30 cellular contexts compared by ENCODE assay signal in the genomic region with DNA sequence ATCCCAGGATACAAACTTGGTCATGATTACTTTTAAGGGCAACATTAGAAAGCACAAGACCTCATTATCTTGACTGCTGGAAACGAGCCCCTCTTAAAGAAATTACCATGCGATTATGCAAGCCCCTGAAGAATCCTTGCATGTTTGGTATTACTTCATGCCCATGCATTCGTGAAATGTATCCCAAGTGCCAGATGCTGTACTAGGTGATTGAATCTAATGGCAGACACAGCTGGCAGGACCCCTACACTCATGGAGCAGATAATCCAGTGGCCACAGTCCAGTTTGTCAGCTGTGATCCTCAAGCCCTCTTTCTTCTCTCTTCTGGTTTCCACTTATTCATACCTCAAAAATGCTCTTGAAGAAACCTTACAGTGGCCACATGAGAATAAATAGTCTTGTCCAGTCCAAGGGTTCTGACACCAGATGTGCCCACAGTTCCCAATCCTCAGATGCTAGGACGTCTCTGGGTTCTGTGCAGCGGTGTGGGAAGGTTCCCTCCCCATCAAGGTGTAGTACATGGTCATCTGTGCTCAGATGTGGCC.
"Had no signal": no experiment of that assay in that cellular context is flagged by ENCODE, and none has a peak within 500 bp of the region (broad histone marks: within the 10 kb centered on the region; RNA-seq: fewer than 3 reads in every experiment).

No MANE protein-coding gene starts in this region.

- H3K36me3 ChIP-seq: brain microvascular endothelial cell, MG63, Peyer's patch, SJCRH30 had no signal

- H3K27me3 ChIP-seq: Peyer's patch, SJCRH30 had no signal

- H3K9me3 Mint-ChIP-seq: activated naive CD4-positive, alpha-beta T cell treated with anti-CD3 and anti-CD28 coated beads, Interleukin-2, amount 50 U/mL, for 24 hours; activated naive CD8-positive, alpha-beta T cell treated with anti-CD3 and anti-CD28 coated beads, Interleukin-2, amount 50 U/mL, for 24 hours; activated T-cell treated with anti-CD3 and anti-CD28 coated beads, Interleukin-2, amount 50 U/mL, for 24 hours; activated T-helper 1 cell treated with anti-CD3 and anti-CD28 coated beads, Interleukin-12 subunit alpha, Interleukin-12 subunit beta, Interleukin-2, Interleukin-4 antibody, amounts not matched to agents 30 ng/mL and 10 ng/mL and 1 ng/mL, durations not matched to agents 14 hours and 24 hours and 36 hours; T-helper 1 cell treated with Interleukin-12 subunit alpha and Interleukin-12 subunit beta and Interleukin-4 antibody, amounts not matched to agents 30 μg/mL and 1 μg/mL, for 36 hours; WTC11 had no signal

- ATAC-seq: activated CD8-positive, alpha-beta memory T cell treated with anti-CD3 and anti-CD28 coated beads, Interleukin-2, amount 10 ng/mL, durations not matched to agents 7 days and 5 days; activated naive CD8-positive, alpha-beta T cell treated with anti-CD3 and anti-CD28 coated beads, Interleukin-2, amount 50 U/mL, for 24 hours; SK-N-SH treated with all-trans-retinoic acid at 6 μM for 48 hours; WTC11 had no signal

- DNase-seq: activated CD4-positive, alpha-beta T cell treated with anti-CD3 and anti-CD28 coated beads for 48 hours; activated CD4-positive, alpha-beta T cell treated with anti-CD3 and anti-CD28 coated beads, Interleukin-2, amount 50 U/mL, for 48 hours; activated CD4-positive, CD25-positive, alpha-beta regulatory T cell treated with anti-CD3 and anti-CD28 coated beads, Interleukin-2, amount 50 U/mL, for 72 hours; activated CD8-positive, alpha-beta memory T cell treated with anti-CD3 and anti-CD28 coated beads, Interleukin-2, amount 10 ng/mL, durations not matched to agents 7 days and 5 days; activated effector memory CD4-positive, alpha-beta T cell treated with Interleukin-2 at 50 U/mL for 16 hours; activated naive CD4-positive, alpha-beta T cell; activated naive CD8-positive, alpha-beta T cell treated with anti-CD3 and anti-CD28 coated beads, Interleukin-2, amount 50 U/mL, for 24 hours; activated T-cell treated with anti-CD3 and anti-CD28 coated beads, Interleukin-2, amount 50 U/mL, for 24 hours; amygdala; brain microvascular endothelial cell; MG63; MV-4-11; NCI-H1092 treated with DMSO at 0.1 percent for 48 hours; NCI-H1417 treated with DMSO at 0.1 percent for 48 hours; NCI-H1694 treated with DMSO at 0.1 percent for 48 hours; NCI-H2029 treated with DMSO at 0.1 percent for 48 hours; NCI-H345; NCI-H510A; NCI-H69; NK-92 treated with Interleukin-12 subunit alpha and Interleukin-12 subunit beta, amount 100 ng/mL, for 24 hours; OCI-M1; Peyer's patch; Right ventricle myocardium superior; SJCRH30 had no signal

- H3K4me3 Mint-ChIP-seq: activated CD8-positive, alpha-beta memory T cell treated with anti-CD3 and anti-CD28 coated beads, Interleukin-2, amount 10 ng/mL, durations not matched to agents 7 days and 5 days; activated naive CD4-positive, alpha-beta T cell treated with anti-CD3 and anti-CD28 coated beads, Interleukin-2, amount 50 U/mL, for 24 hours; activated naive CD8-positive, alpha-beta T cell treated with anti-CD3 and anti-CD28 coated beads, Interleukin-2, amount 50 U/mL, for 24 hours; activated T-cell treated with anti-CD3 and anti-CD28 coated beads, Interleukin-2, amount 50 U/mL, for 24 hours; activated T-helper 1 cell treated with anti-CD3 and anti-CD28 coated beads, Interleukin-12 subunit alpha, Interleukin-12 subunit beta, Interleukin-2, Interleukin-4 antibody, amounts not matched to agents 30 ng/mL and 10 ng/mL and 1 ng/mL, durations not matched to agents 14 hours and 24 hours and 36 hours; T-helper 1 cell treated with Interleukin-12 subunit alpha and Interleukin-12 subunit beta and Interleukin-4 antibody, amounts not matched to agents 30 μg/mL and 1 μg/mL, for 36 hours; WTC11 had no signal

- H3K4me1 Mint-ChIP-seq: activated CD8-positive, alpha-beta memory T cell treated with anti-CD3 and anti-CD28 coated beads, Interleukin-2, amount 10 ng/mL, durations not matched to agents 7 days and 5 days; activated naive CD4-positive, alpha-beta T cell treated with anti-CD3 and anti-CD28 coated beads, Interleukin-2, amount 50 U/mL, for 24 hours; activated naive CD8-positive, alpha-beta T cell treated with anti-CD3 and anti-CD28 coated beads, Interleukin-2, amount 50 U/mL, for 24 hours had no signal

- H3K36me3 Mint-ChIP-seq: activated CD8-positive, alpha-beta memory T cell treated with anti-CD3 and anti-CD28 coated beads, Interleukin-2, amount 10 ng/mL, durations not matched to agents 7 days and 5 days; activated naive CD4-positive, alpha-beta T cell treated with anti-CD3 and anti-CD28 coated beads, Interleukin-2, amount 50 U/mL, for 24 hours; WTC11 had no signal

- H3K4me1 ChIP-seq: Peyer's patch had no signal

- H3K27ac ChIP-seq: brain microvascular endothelial cell, Peyer's patch, RWPE1, SJCRH30 had no signal

- H3K4me3 ChIP-seq: MG63, Peyer's patch, SJCRH30 had no signal

- H3K27ac Mint-ChIP-seq: activated CD8-positive, alpha-beta memory T cell treated with anti-CD3 and anti-CD28 coated beads, Interleukin-2, amount 10 ng/mL, durations not matched to agents 7 days and 5 days; activated naive CD4-positive, alpha-beta T cell treated with anti-CD3 and anti-CD28 coated beads, Interleukin-2, amount 50 U/mL, for 24 hours; activated naive CD8-positive, alpha-beta T cell treated with anti-CD3 and anti-CD28 coated beads, Interleukin-2, amount 50 U/mL, for 24 hours; activated T-cell treated with anti-CD3 and anti-CD28 coated beads, Interleukin-2, amount 50 U/mL, for 24 hours; activated T-helper 1 cell treated with anti-CD3 and anti-CD28 coated beads, Interleukin-12 subunit alpha, Interleukin-12 subunit beta, Interleukin-2, Interleukin-4 antibody, amounts not matched to agents 30 ng/mL and 10 ng/mL and 1 ng/mL, durations not matched to agents 14 hours and 24 hours and 36 hours; T-helper 1 cell treated with Interleukin-12 subunit alpha and Interleukin-12 subunit beta and Interleukin-4 antibody, amounts not matched to agents 30 μg/mL and 1 μg/mL, for 36 hours; WTC11 had no signal

- H3K9me3 ChIP-seq: MG63, Peyer's patch, SJCRH30 had no signal
